ENCODE assay signal across 21 cellular contexts in the genomic region with DNA sequence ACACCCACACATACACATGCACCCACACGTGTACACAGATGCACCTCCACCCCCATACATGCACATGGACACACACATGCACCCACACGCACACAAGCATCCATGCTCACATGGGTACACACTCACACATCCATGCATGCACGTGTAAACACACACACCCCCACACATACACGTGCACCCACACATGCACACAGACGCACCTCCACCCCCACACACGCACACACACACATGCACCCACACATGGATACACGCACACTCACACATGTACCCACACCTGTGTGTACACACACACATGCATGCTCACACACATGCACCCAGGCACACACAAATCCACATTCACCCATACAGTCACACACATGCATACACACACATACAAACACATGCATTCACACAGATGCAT. TPM values are rescaled to one million over a fixed set of nuclear protein-coding genes. Genes with fewer than 3 reads are reported as not detected.
"Had no signal": no experiment of that assay in that cellular context is flagged by ENCODE, and none has a peak within 500 bp of the region (broad histone marks: within the 10 kb centered on the region; RNA-seq: fewer than 3 reads in every experiment).

No MANE protein-coding gene starts in this region.

- H3K27me3 Mint-ChIP-seq: naive B cell had no signal

- H3K4me2 ChIP-seq: hepatocyte had no signal

- H3K9me3 Mint-ChIP-seq: naive B cell, nephron had no signal

- H2AFZ ChIP-seq: hepatocyte had no signal

- ATAC-seq: left cardiac atrium, left ventricle myocardium superior had no signal

- DNase-seq: cerebellar nuclear complex; colonic mucosa; dermis blood vessel endothelial cell; effector CD4-positive, alpha-beta T cell; foreskin melanocyte; head of caudate nucleus; kidney; left cardiac atrium; left ventricle myocardium superior; mesendoderm; naive B cell; sigmoid colon; stimulated activated naive CD4-positive, alpha-beta T cell treated with Interleukin-2 at 50 U/mL for 16 hours; thyroid gland had no signal

- H3K27ac ChIP-seq: colonic mucosa, hepatocyte, right atrium auricular region, sigmoid colon, skin epidermis, thyroid gland, upper lobe of left lung had no signal

- FAIRE-seq: kidney had no signal

- H3K4me3 Mint-ChIP-seq: nephron had no signal

- H3K4me1 ChIP-seq: colonic mucosa, right atrium auricular region, sigmoid colon, thyroid gland, upper lobe of left lung had no signal

- H3K9me3 ChIP-seq: colonic mucosa, right atrium auricular region, sigmoid colon, thyroid gland, upper lobe of left lung had no signal

- H3K4me3 ChIP-seq: colonic mucosa, hepatocyte, lung, right atrium auricular region, sigmoid colon, skin epidermis, thyroid gland, upper lobe of left lung had no signal

- H3K27me3 ChIP-seq: colonic mucosa, hepatocyte, right atrium auricular region, sigmoid colon, thyroid gland, upper lobe of left lung had no signal

- H3K4me1 Mint-ChIP-seq: nephron had no signal

RNA-seq across cellular contexts. Expression of a gene that starts 37.5 kb away (rescaled TPM):
- total RNA-seq: dermis blood vessel endothelial cell, hepatocyte, left ventricle myocardium superior, osteocyte had no signal
